ENCODE assay signal across 10 cellular contexts in genomic region chr4:23889368-23889767, GRCh38. TPM values are rescaled to one million over a fixed set of nuclear protein-coding genes. Genes with fewer than 3 reads are reported as not detected.
DNase-seq lines count a peak whose midpoint lies in the region; ATAC-seq and TF ChIP-seq lines count a peak whose summit lies in the region.
"Had no signal": no experiment of that assay in that cellular context is flagged by ENCODE, and none has a peak within 500 bp of the region (broad histone marks: within the 10 kb centered on the region; RNA-seq: fewer than 3 reads in every experiment).

No MANE protein-coding gene starts in this region.

- H3K9me3 ChIP-seq in SK-N-MC (ENCODE audit: low read depth, low read length): no peaks in the 10 kb centered on the region
- no peaks in the 10 kb centered on the region for H3K9me3 ChIP-seq in prostate gland

- no peaks in the 10 kb centered on the region for H3K4me1 Mint-ChIP-seq in activated CD4-positive, alpha-beta T cell treated with anti-CD3 and anti-CD28 coated beads, Interleukin-2, amount 10 ng/mL, durations not matched to agents 7 days and 5 days

- no peak overlapping the region for H3K4me3 Mint-ChIP-seq in activated CD4-positive, alpha-beta T cell treated with anti-CD3 and anti-CD28 coated beads, Interleukin-2, amount 10 ng/mL, durations not matched to agents 7 days and 5 days

- DNase-seq in BJ (ENCODE audit: low read depth) (no peak), SK-N-MC (ENCODE audit: low read depth, low spot score) (no peak), foreskin fibroblast (no peak), prostate gland (ENCODE audit: low spot score) (no peak), GM10266 (ENCODE audit: extremely low spot score) (no peak), HuH-7.5 (ENCODE audit: low spot score) (no peak)
- DNase-seq in activated CD4-positive, alpha-beta T cell treated with anti-CD3 and anti-CD28 coated beads, Interleukin-2, amount 10 ng/mL, durations not matched to agents 7 days and 5 days: no peak
- DNase-seq: DND-41; stimulated activated CD4-positive, alpha-beta T cell treated with anti-CD3 and anti-CD28 coated beads, Interleukin-2, amount 100 ng/mL, for 48 hours had no signal

- no peak for ATAC-seq in HG02610 (IDR thresholded peaks at IDR 0.05; ENCODE audit: unreplicated experiment)

- H3K27ac Mint-ChIP-seq in activated CD4-positive, alpha-beta T cell treated with anti-CD3 and anti-CD28 coated beads, Interleukin-2, amount 10 ng/mL, durations not matched to agents 7 days and 5 days: no peak overlapping the region

- CTCF ChIA-PET in BJ (lab: Yijun Ruan, JAX): interaction anchor here (1.0 to 2.3 kb wide), 3 partner anchors 32 to 529 kb away, joined by 3 to 5 read pairs (median 4); no protein-coding TSS in a partner anchor
- CTCF ChIA-PET in activated CD4-positive, alpha-beta T cell treated with anti-CD3 and anti-CD28 coated beads, Interleukin-2, amount 10 ng/mL, durations not matched to agents 7 days and 5 days (lab: Charles Lee): interaction anchor here (0.9 kb wide), 1 partner anchor 16 kb away, joined by 3 read pairs; no protein-coding TSS in a partner anchor

- H3K9ac ChIP-seq in SK-N-MC (ENCODE audit: insufficient read length): no peak overlapping the region

- no peak for TF ChIP-seq CTCF in BJ (IDR thresholded peaks at IDR 0.05; ENCODE audit: insufficient read depth, low read depth, low read length)
- TF ChIP-seq CTCF in foreskin fibroblast (IDR thresholded peaks at IDR 0.05; ENCODE audit: low read depth, low read length): no peak
- TF ChIP-seq CTCF in prostate gland (IDR thresholded peaks at IDR 0.05): no peak
- no peak for TF ChIP-seq CTCF in GM10266 (IDR thresholded peaks at IDR 0.05; ENCODE audit: control insufficient read depth, insufficient read depth, low read depth, missing control alignments)

- POLR2A ChIA-PET in BJ (lab: Charles Lee): interaction anchor here (0.6 kb wide), 1 partner anchor 64 kb away, joined by 3 read pairs; no protein-coding TSS in a partner anchor
- POLR2A ChIA-PET in activated CD4-positive, alpha-beta T cell treated with anti-CD3 and anti-CD28 coated beads, Interleukin-2, amount 10 ng/mL, durations not matched to agents 7 days and 5 days (lab: Charles Lee): no interaction called here

- 0% methylated on average over 3 of the region's 3 CpGs for WGBS in prostate gland

- intact Hi-C loops in prostate gland (cut with DNase I): no loop called here

- H3K4me3 ChIP-seq in BJ (ENCODE audit: low read depth, low read length) (peak overlapping the region; percentile 27), SK-N-MC (peak overlapping the region; percentile 75), foreskin fibroblast (ENCODE audit: low read depth in 1 of 2, low read length in 2 of 2) (peak overlapping the region; percentile 50 to 68), prostate gland (peak overlapping the region; percentile 28 to 34)

- no peaks in the 10 kb centered on the region for H3K4me1 ChIP-seq in prostate gland (replicated peaks)

- H3K27me3 ChIP-seq in BJ (ENCODE audit: control insufficient read depth, insufficient read depth, low read length) (no peaks in the 10 kb centered on the region), prostate gland (replicated peaks; ENCODE audit: insufficient read depth) (no peaks in the 10 kb centered on the region)

- TF ChIP-seq POLR2A in prostate gland (IDR thresholded peaks at IDR 0.05): no peak

- H3K27ac ChIP-seq in SK-N-MC: no peak overlapping the region
- H3K27ac ChIP-seq in prostate gland: peak overlapping the region; percentile 60 to 62

- H3K36me3 ChIP-seq in BJ (ENCODE audit: control insufficient read depth, insufficient read depth, low read length) (no peaks in the 10 kb centered on the region), SK-N-MC (ENCODE audit: insufficient read depth, low read length) (no peaks in the 10 kb centered on the region), prostate gland (no peaks in the 10 kb centered on the region)

- H3K27me3 Mint-ChIP-seq in activated CD4-positive, alpha-beta T cell treated with anti-CD3 and anti-CD28 coated beads, Interleukin-2, amount 10 ng/mL, durations not matched to agents 7 days and 5 days: peaks cover 19% of the 10 kb centered on the region

- no peaks in the 10 kb centered on the region for H3K36me3 Mint-ChIP-seq in activated CD4-positive, alpha-beta T cell treated with anti-CD3 and anti-CD28 coated beads, Interleukin-2, amount 10 ng/mL, durations not matched to agents 7 days and 5 days (ENCODE audit: low read depth)

- no peaks in the 10 kb centered on the region for H3K9me3 Mint-ChIP-seq in activated CD4-positive, alpha-beta T cell treated with anti-CD3 and anti-CD28 coated beads, Interleukin-2, amount 10 ng/mL, durations not matched to agents 7 days and 5 days

RNA-seq across cellular contexts. Expression of gene PPARGC1A, which starts 0.5 kb away (rescaled TPM):
- polyA plus RNA-seq in BJ (2011; rRNA removed): 0.09 and 0.11 TPM in 2 replicates
- 0.09 TPM in 1 of 2 replicates, not detected in the other for polyA minus RNA-seq in BJ (2011; rRNA and poly(A)+ RNA removed)
- total RNA-seq in prostate gland: 10 to 100 TPM in 1 of 2 donors, 1 to 10 TPM in 1; 9.2 to 14.7 TPM
- not detected for total RNA-seq in activated CD4-positive, alpha-beta T cell treated with anti-CD3 and anti-CD28 coated beads, Interleukin-2, amount 10 ng/mL, durations not matched to agents 7 days and 5 days

Comparison
In these comparisons a context has a peak if more than half of its experiments do, and no peak if none do; other contexts are left out.
1. RNA of gene PPARGC1A, which starts 0.5 kb away (total RNA-seq): 9.2 to 14.7 TPM in prostate gland; not detected in activated CD4-positive, alpha-beta T cell treated with anti-CD3 and anti-CD28 coated beads, Interleukin-2, amount 10 ng/mL, durations not matched to agents 7 days and 5 days; every median in the first group is over 10 times any median in the second.
2. Peak in every context shown above with its lines, with median percentiles within 50 percentile points of each other: H3K4me3 ChIP-seq.